In genomic region chr14:90603336-90603735, GRCh38 we compare ENCODE assay signal across 23 cellular contexts.
A peak's percentile ranks its signal among the peaks of the same experiment; 100 is the strongest.
DNase-seq lines count a peak whose midpoint lies in the region; ATAC-seq, FAIRE-seq and TF ChIP-seq lines count a peak whose summit lies in the region.
"Had no signal": no experiment of that assay in that cellular context is flagged by ENCODE, and none has a peak within 500 bp of the region (broad histone marks: within the 10 kb centered on the region; RNA-seq: fewer than 3 reads in every experiment).

No MANE protein-coding gene starts in this region.

- no peak for FAIRE-seq in endothelial cell of umbilical vein (lab: Jason Lieb, UNC)
- no peak for FAIRE-seq in H54 (lab: Jason Lieb, UNC)
- FAIRE-seq: A204.1, G401.6, GM12878 had no signal

- intact Hi-C loops in IMR-90 (cut with micrococcal nuclease): no loop called here
- intact Hi-C loops in endothelial cell of umbilical vein (cut with micrococcal nuclease): no loop called here
- intact Hi-C loops in esophagus squamous epithelium (cut with DNase I): no loop called here

- no peak overlapping the region for H2BK15ac ChIP-seq in IMR-90 (ENCODE audit: low read depth, low read length)

- H2BK20ac ChIP-seq in IMR-90 (ENCODE audit: low read depth, low read length): no peak overlapping the region

- TF ChIP-seq POLR2A in IMR-90 (IDR thresholded peaks at IDR 0.05; ENCODE audit: low read depth, low read length) (no peak), endothelial cell of umbilical vein (IDR thresholded peaks at IDR 0.05; ENCODE audit: low read depth, low read length) (no peak), esophagus squamous epithelium (IDR thresholded peaks at IDR 0.05) (no peak), H54 (IDR thresholded peaks at IDR 0.05; ENCODE audit: low read depth, low read length) (no peak)

- H2AK5ac ChIP-seq in IMR-90 (ENCODE audit: low read depth, low read length): no peak overlapping the region

- DNase-seq in IMR-90: peak; percentile 18
- DNase-seq in endothelial cell of umbilical vein (ENCODE audit: low read depth, low spot score): peak; percentile 72
- peak; percentile 33 to 91 for DNase-seq in lung microvascular endothelial cell (ENCODE audit: low read depth in 2 of 2)
- no peak for DNase-seq in esophagus squamous epithelium (lab: John Stamatoyannopoulos, UW)
- DNase-seq in SK-N-DZ (ENCODE audit: low spot score): no peak
- DNase-seq in H54 (ENCODE audit: insufficient read length, low spot score): no peak
- DNase-seq: Caco-2; CD4-positive, CD25-positive, alpha-beta regulatory T cell; CD8-positive, alpha-beta T cell; DMS153; DND-41; GOT3; H7; HCEC 1CT had no signal

- H3K23ac ChIP-seq in IMR-90 (ENCODE audit: low read depth, low read length): no peak overlapping the region

- POLR2A ChIA-PET in IMR-90 (lab: Charles Lee; ENCODE audit: unreplicated experiment): no interaction called here
- POLR2A ChIA-PET in endothelial cell of umbilical vein (lab: Charles Lee): interaction anchor here (0.5 kb wide), 1 partner anchor 496 kb away, joined by 4 read pairs; no protein-coding TSS in a partner anchor

- H3K36me3 Mint-ChIP-seq in brain: peaks cover 13% of the 10 kb centered on the region
- H3K36me3 Mint-ChIP-seq: CD4-positive, CD25-positive, alpha-beta regulatory T cell; CD8-positive, alpha-beta T cell had no signal

- H3K27me3 ChIP-seq in IMR-90 (ENCODE audit: control insufficient read depth, insufficient read depth, low read length) (no peaks in the 10 kb centered on the region), endothelial cell of umbilical vein (ENCODE audit: control insufficient read depth in 2 of 2, insufficient read depth in 2 of 2, low read length in 2 of 2) (no peaks in the 10 kb centered on the region), esophagus squamous epithelium (no peaks in the 10 kb centered on the region)
- H3K27me3 ChIP-seq: BLaER1 had no signal

- H3K79me1 ChIP-seq in IMR-90 (ENCODE audit: low read depth in 1 of 2, low read length in 2 of 2): no peaks in the 10 kb centered on the region

- H4K5ac ChIP-seq in IMR-90 (ENCODE audit: low read depth, low read length): no peak overlapping the region

- H3K4ac ChIP-seq in IMR-90 (ENCODE audit: low read depth, low read length): no peak overlapping the region

- in situ Hi-C loops in IMR-90 (cut with MboI; ENCODE audit: low sequenced_read_pairs): no loop called here

- no peaks in the 10 kb centered on the region for H3K27me3 Mint-ChIP-seq in brain

- no peaks in the 10 kb centered on the region for H3K9me3 ChIP-seq in IMR-90 (ENCODE audit: control insufficient read depth, insufficient read depth, low read length)
- no peaks in the 10 kb centered on the region for H3K9me3 ChIP-seq in endothelial cell of umbilical vein (replicated peaks; ENCODE audit: control insufficient read depth, insufficient read depth, low read length)
- H3K9me3 ChIP-seq in esophagus squamous epithelium: no peaks in the 10 kb centered on the region
- H3K9me3 ChIP-seq: BLaER1, Caco-2 had no signal

- H3K9ac ChIP-seq in IMR-90 (ENCODE audit: low read depth, low read length) (no peak overlapping the region), endothelial cell of umbilical vein (replicated peaks; ENCODE audit: extremely low read depth, insufficient read depth, low read length) (no peak overlapping the region)
- H3K9ac ChIP-seq: BLaER1 had no signal

- H3K4me1 ChIP-seq in IMR-90 (ENCODE audit: control insufficient read depth, insufficient read depth, low read length) (peaks cover 9% of the 10 kb centered on the region; the same call in 1 of the 2 replicates), endothelial cell of umbilical vein (ENCODE audit: control insufficient read depth, extremely low read depth, insufficient read depth, low read length) (peaks cover 3% of the 10 kb centered on the region), esophagus squamous epithelium (peaks cover 9 to 35% (median 18%) of the 10 kb centered on the region in 3 donors)
- H3K4me1 ChIP-seq: Caco-2 had no signal

- no peak for TF ChIP-seq CTCF in IMR-90 (conservative IDR thresholded peaks at IDR 0.05; ENCODE audit: low read depth, low read length)
- no peak for TF ChIP-seq CTCF in brain (conservative IDR thresholded peaks at IDR 0.05)
- no peak for TF ChIP-seq CTCF in endothelial cell of umbilical vein (IDR thresholded peaks at IDR 0.05; ENCODE audit: extremely low read depth in 1 of 2, insufficient read depth in 1 of 2, low read depth in 1 of 2, low read length in 2 of 2)
- TF ChIP-seq CTCF in esophagus squamous epithelium (IDR thresholded peaks at IDR 0.05): no peak

- no TSS peak for BruUV-seq in IMR-90 (replicated peaks; lab: Mats Ljungman, UMichigan)
- no TSS peak for BruUV-seq in endothelial cell of umbilical vein (replicated peaks; lab: Mats Ljungman, UMichigan)

- H3K4me3 ChIP-seq in IMR-90 (ENCODE audit: insufficient read depth, low read depth, low read length) (no peak overlapping the region), endothelial cell of umbilical vein (replicated peaks in 1 of 3; ENCODE audit: insufficient read depth in 1 of 3, low read depth in 1 of 3, low read length in 3 of 3) (no peak overlapping the region), esophagus squamous epithelium (no peak overlapping the region)
- H3K4me3 ChIP-seq: BLaER1, GM12878 had no signal

- CTCF ChIA-PET in IMR-90 (lab: Yijun Ruan, JAX) (no interaction called here), endothelial cell of umbilical vein (lab: Charles Lee) (no interaction called here)

- H3K4me1 Mint-ChIP-seq in brain: peaks cover 75% of the 10 kb centered on the region
- H3K4me1 Mint-ChIP-seq: CD4-positive, CD25-positive, alpha-beta regulatory T cell had no signal

- no peak overlapping the region for H2BK120ac ChIP-seq in IMR-90 (ENCODE audit: low read depth, low read length)

- H3K4me3 Mint-ChIP-seq in brain: no peak overlapping the region
- H3K4me3 Mint-ChIP-seq: B cell; CD4-positive, CD25-positive, alpha-beta regulatory T cell; CD8-positive, alpha-beta T cell had no signal

- H3K4me2 ChIP-seq in IMR-90 (ENCODE audit: low read depth, low read length) (no peak overlapping the region), endothelial cell of umbilical vein (ENCODE audit: insufficient read depth, low read length) (no peak overlapping the region)
- H3K4me2 ChIP-seq: BLaER1 had no signal

- H3K79me2 ChIP-seq in endothelial cell of umbilical vein (ENCODE audit: control insufficient read depth, insufficient read depth, low read length): no peaks in the 10 kb centered on the region

- H2AFZ ChIP-seq in IMR-90 (replicated peaks; ENCODE audit: low read length, poor library complexity) (no peak overlapping the region), endothelial cell of umbilical vein (ENCODE audit: low read depth, low read length) (no peak overlapping the region)

- dilution Hi-C loops in IMR-90 (cut with HindIII; ENCODE audit: low sequenced_read_pairs, unreplicated experiment): no loop called here
- dilution Hi-C loops in endothelial cell of umbilical vein (cut with MboI; ENCODE audit: extremely low pct_ligation_motif_present, low sequenced_read_pairs): no loop called here

- H4K20me1 ChIP-seq in IMR-90 (ENCODE audit: insufficient read depth, low read length) (no peaks in the 10 kb centered on the region), endothelial cell of umbilical vein (replicated peaks; ENCODE audit: control insufficient read depth, extremely low read depth, insufficient read depth, low read length) (no peaks in the 10 kb centered on the region)
- H4K20me1 ChIP-seq: BLaER1 had no signal

- no peak overlapping the region for H2AK9ac ChIP-seq in IMR-90 (replicated peaks; ENCODE audit: low read depth, low read length, poor library complexity)

- H3K18ac ChIP-seq in IMR-90 (ENCODE audit: low read depth, low read length): no peak overlapping the region

- H3K9me1 ChIP-seq in IMR-90 (ENCODE audit: insufficient read depth, low read length) (peaks cover 11% of the 10 kb centered on the region; the same call in 1 of the 2 replicates), endothelial cell of umbilical vein (replicated peaks; ENCODE audit: control insufficient read depth, extremely low read depth, insufficient read depth, low read length) (no peaks in the 10 kb centered on the region)

- no peak for TF ChIP-seq RAD21 in IMR-90 (IDR thresholded peaks at IDR 0.05; ENCODE audit: low read length)

- H3K56ac ChIP-seq in IMR-90 (ENCODE audit: extremely low read depth, insufficient read depth, low read length): no peak overlapping the region

- H3K14ac ChIP-seq in IMR-90 (replicated peaks; ENCODE audit: low read depth, low read length): no peak overlapping the region

- peak overlapping the region; percentile 26 to 92 (median 66) for H3K27ac Mint-ChIP-seq in brain
- H3K27ac Mint-ChIP-seq: B cell; CD4-positive, CD25-positive, alpha-beta regulatory T cell; CD8-positive, alpha-beta T cell had no signal

- no CpG with 5 or more reads among the region's 1 CpG for WGBS in IMR-90 (ENCODE audit: extremely low coverage in 2 of 2, insufficient read length in 1 of 2), 2 experiments
- WGBS in esophagus squamous epithelium, 2 donors: 68 to 75% methylated on average over 1 of the region's 1 CpG

- H3K36me3 ChIP-seq in IMR-90 (ENCODE audit: control insufficient read depth, insufficient read depth, low read length): no peaks in the 10 kb centered on the region
- H3K36me3 ChIP-seq in endothelial cell of umbilical vein (ENCODE audit: control insufficient read depth in 2 of 2, extremely low read depth in 1 of 2, insufficient read depth in 2 of 2, low read length in 2 of 2): no peaks in the 10 kb centered on the region
- H3K36me3 ChIP-seq in esophagus squamous epithelium: no peaks in the 10 kb centered on the region
- H3K36me3 ChIP-seq: BLaER1 had no signal

- no peak overlapping the region for H4K91ac ChIP-seq in IMR-90 (ENCODE audit: insufficient read depth, low read depth, low read length)

- peak; percentile 20 for ATAC-seq in IMR-90 (ENCODE audit: low read depth)
- no peak for ATAC-seq in activated CD4-positive, CD25-positive, alpha-beta regulatory T cell treated with anti-CD3 and anti-CD28 coated beads, Interleukin-2, amount 50 U/mL, for 24 hours
- ATAC-seq: CD8-positive, alpha-beta T cell; GM12878 had no signal

- H3K9me3 Mint-ChIP-seq in brain: no peaks in the 10 kb centered on the region
- H3K9me3 Mint-ChIP-seq: CD4-positive, CD25-positive, alpha-beta regulatory T cell; CD8-positive, alpha-beta T cell had no signal

- H4K8ac ChIP-seq in IMR-90 (ENCODE audit: low read depth in 2 of 2, low read length in 2 of 2): no peak overlapping the region

- H2BK5ac ChIP-seq in IMR-90 (ENCODE audit: low read depth, low read length, poor library complexity, severe bottlenecking): no peak overlapping the region

- H3K27ac ChIP-seq in IMR-90 (ENCODE audit: insufficient read depth, low read length) (no peak overlapping the region), endothelial cell of umbilical vein (ENCODE audit: insufficient read depth, low read depth, low read length) (no peak overlapping the region), esophagus squamous epithelium (no peak overlapping the region)
- H3K27ac ChIP-seq: 22Rv1, BLaER1, C4-2B had no signal

TF ChIP-seq in IMR-90, 13 proteins besides CTCF, POLR2A, EP300 and RAD21 (continues in another document):
- TF ChIP-seq RCOR1 (IDR thresholded peaks at IDR 0.05; ENCODE audit: insufficient replicate concordance, low read length) (no peak), MXI1 (IDR thresholded peaks at IDR 0.05; ENCODE audit: borderline replicate concordance, low read depth, low read length) (no peak)

TF ChIP-seq in endothelial cell of umbilical vein, 7 proteins besides CTCF, POLR2A, EP300 and RAD21 (continues in another document):
- TF ChIP-seq FOS (IDR thresholded peaks at IDR 0.05; ENCODE audit: borderline replicate concordance, insufficient read depth, low read length): no peak

Comparison
In these comparisons a context has a peak if more than half of its experiments do, and no peak if none do; other contexts are left out.
1. DNase-seq: peak in IMR-90 (single experiment), endothelial cell of umbilical vein (single experiment) and lung microvascular endothelial cell (2 of 2); none in esophagus squamous epithelium (single experiment), SK-N-DZ (single experiment) and H54 (single experiment).